ENCODE assay signal across 21 cellular contexts in the genomic region with DNA sequence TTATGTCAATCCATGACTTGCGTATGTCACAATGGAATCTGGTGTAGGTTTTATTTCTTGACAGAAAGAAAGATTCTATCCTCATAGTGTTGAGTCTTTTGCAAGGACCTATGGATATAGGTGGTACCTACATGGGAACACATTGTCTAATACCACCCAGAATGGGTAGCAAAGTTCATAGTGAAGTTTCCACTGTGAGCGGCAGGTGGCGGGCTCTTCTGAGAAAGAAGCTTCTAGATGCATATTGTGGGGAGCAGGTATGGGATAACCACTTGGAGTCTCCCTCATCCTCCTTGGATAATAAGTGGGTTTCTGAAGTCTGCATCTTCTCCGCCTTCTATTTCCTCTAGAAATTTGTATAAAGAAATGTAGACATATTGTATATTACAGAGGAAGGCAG. TPM values are rescaled to one million over a fixed set of nuclear protein-coding genes. Genes with fewer than 3 reads are reported as not detected.
A peak's percentile ranks its signal among the peaks of the same experiment; 100 is the strongest.
DNase-seq lines count a peak whose midpoint lies in the region; ATAC-seq and TF ChIP-seq lines count a peak whose summit lies in the region.
"Had no signal": no experiment of that assay in that cellular context is flagged by ENCODE, and none has a peak within 500 bp of the region (broad histone marks: within the 10 kb centered on the region; RNA-seq: fewer than 3 reads in every experiment).

No MANE protein-coding gene starts in this region.

- no peak for DNase-seq in SK-N-SH
- DNase-seq in NB4 (ENCODE audit: low read depth): no peak
- DNase-seq in chondrocyte (ENCODE audit: low spot score): no peak
- DNase-seq in progenitor cell of endocrine pancreas (ENCODE audit: low spot score, unreplicated experiment): no peak
- no peak for DNase-seq in kidney tubule cell (ENCODE audit: low spot score)
- DNase-seq in esophagus squamous epithelium (lab: John Stamatoyannopoulos, UW): no peak
- DNase-seq in erythroblast (lab: John Stamatoyannopoulos, UW): no peak
- DNase-seq: activated CD4-positive, alpha-beta T cell treated with anti-CD3 and anti-CD28 coated beads, Interleukin-2, amount 10 ng/mL, durations not matched to agents 24 days and 14 days; activated naive CD4-positive, alpha-beta T cell treated with Interleukin-2 at 50 U/mL for 16 hours; CD8-positive, alpha-beta T cell; cerebellar nuclear complex; DND-41; NCI-H1092 treated with DMSO at 0.1 percent for 48 hours; NCI-H2171; nucleus accumbens; SHP77; stimulated activated CD4-positive, alpha-beta T cell treated with anti-CD3 and anti-CD28 coated beads, Interleukin-1b, Interleukin-23, amount 100 ng/mL, for 48 hours had no signal

- no peak overlapping the region for H3K9ac ChIP-seq in SK-N-SH

- 68% methylated on average over 4 of the region's 4 CpGs for WGBS in SK-N-SH (ENCODE audit: low lambda C conversion rate)
- WGBS in esophagus squamous epithelium, 2 donors: 90 to 92% methylated on average over 4 of the region's 4 CpGs

- H2AFZ ChIP-seq in SK-N-SH (ENCODE audit: low read depth): no peak overlapping the region

- H3K9me3 Mint-ChIP-seq in chondrocyte (ENCODE audit: low read depth): peaks cover 4% of the 10 kb centered on the region
- peaks cover 20% of the 10 kb centered on the region for H3K9me3 Mint-ChIP-seq in progenitor cell of endocrine pancreas (ENCODE audit: low read depth)
- H3K9me3 Mint-ChIP-seq: activated CD4-positive, alpha-beta T cell treated with anti-CD3 and anti-CD28 coated beads, Interleukin-2, amount 10 ng/mL, durations not matched to agents 24 days and 14 days; CD8-positive, alpha-beta T cell had no signal

- no peak for ATAC-seq in SK-N-SH treated with all-trans-retinoic acid at 6 μM for 48 hours
- ATAC-seq: CD8-positive, alpha-beta T cell; mucosa of descending colon; sciatic nerve had no signal

- H3K36me3 ChIP-seq in SK-N-SH (replicated peaks in 1 of 2; ENCODE audit: control insufficient read depth in 1 of 2, insufficient read depth in 2 of 2, low read length in 1 of 2) (no peaks in the 10 kb centered on the region), esophagus squamous epithelium (no peaks in the 10 kb centered on the region)
- H3K36me3 ChIP-seq: ascending aorta had no signal

- H3K9me3 ChIP-seq in SK-N-SH (0 out of 2 replicates have a peak, but pooled peaks cover 3% of the 10 kb centered on the region), esophagus squamous epithelium (no peaks in the 10 kb centered on the region)
- H3K9me3 ChIP-seq: ascending aorta, mucosa of descending colon had no signal

- H3K4me2 ChIP-seq in SK-N-SH: no peak overlapping the region

- no peaks in the 10 kb centered on the region for H3F3A ChIP-seq in SK-N-SH (replicated peaks; ENCODE audit: insufficient read depth)

- H3K27ac Mint-ChIP-seq in chondrocyte (ENCODE audit: unreplicated experiment) (no peak overlapping the region), progenitor cell of endocrine pancreas (no peak overlapping the region)
- H3K27ac Mint-ChIP-seq: activated CD4-positive, alpha-beta T cell treated with anti-CD3 and anti-CD28 coated beads, Interleukin-2, amount 10 ng/mL, durations not matched to agents 24 days and 14 days; CD8-positive, alpha-beta T cell had no signal

- CTCF ChIA-PET in SK-N-SH (lab: Yijun Ruan, JAX): no interaction called here

- no peaks in the 10 kb centered on the region for H3K4me1 ChIP-seq in SK-N-SH (ENCODE audit: control insufficient read depth in 1 of 2, insufficient read depth in 2 of 2, low read depth in 1 of 2, low read length in 1 of 2)
- no peaks in the 10 kb centered on the region for H3K4me1 ChIP-seq in esophagus squamous epithelium
- H3K4me1 ChIP-seq: ascending aorta had no signal

- H3K36me3 Mint-ChIP-seq in chondrocyte (ENCODE audit: low read depth) (no peaks in the 10 kb centered on the region), progenitor cell of endocrine pancreas (ENCODE audit: insufficient read depth) (peaks cover 4% of the 10 kb centered on the region)
- H3K36me3 Mint-ChIP-seq: CD8-positive, alpha-beta T cell had no signal

- no peak for TF ChIP-seq POLR2A in NB4 (IDR thresholded peaks at IDR 0.05; ENCODE audit: extremely low read depth, insufficient read length)
- TF ChIP-seq POLR2A in esophagus squamous epithelium (IDR thresholded peaks at IDR 0.05): no peak
- TF ChIP-seq POLR2A in erythroblast (IDR thresholded peaks at IDR 0.05; ENCODE audit: low read length): no peak

- H3K27me3 ChIP-seq in SK-N-SH (ENCODE audit: insufficient read depth) (no peaks in the 10 kb centered on the region), esophagus squamous epithelium (no peaks in the 10 kb centered on the region)
- H3K27me3 ChIP-seq: ascending aorta had no signal

- intact Hi-C loops in esophagus squamous epithelium (cut with DNase I): no loop called here

- H3K4me1 Mint-ChIP-seq in chondrocyte (ENCODE audit: low read depth) (no peaks in the 10 kb centered on the region), progenitor cell of endocrine pancreas (ENCODE audit: low read depth) (peaks cover 22% of the 10 kb centered on the region)
- H3K4me1 Mint-ChIP-seq: activated CD4-positive, alpha-beta T cell treated with anti-CD3 and anti-CD28 coated beads, Interleukin-2, amount 10 ng/mL, durations not matched to agents 24 days and 14 days had no signal

- H3K27ac ChIP-seq in SK-N-SH (ENCODE audit: low read depth in 2 of 2, low read length in 1 of 2) (no peak overlapping the region), esophagus squamous epithelium (no peak overlapping the region)
- H3K27ac ChIP-seq: ascending aorta had no signal

- TF ChIP-seq RAD21 in SK-N-SH (IDR thresholded peaks at IDR 0.05; ENCODE audit: low read length): no peak

- no peak overlapping the region for H3K4me3 Mint-ChIP-seq in chondrocyte (ENCODE audit: unreplicated experiment)
- no peak overlapping the region for H3K4me3 Mint-ChIP-seq in progenitor cell of endocrine pancreas (ENCODE audit: low read depth)
- H3K4me3 Mint-ChIP-seq: activated CD4-positive, alpha-beta T cell treated with anti-CD3 and anti-CD28 coated beads, Interleukin-2, amount 10 ng/mL, durations not matched to agents 24 days and 14 days; CD8-positive, alpha-beta T cell had no signal

- TF ChIP-seq CTCF in SK-N-SH (IDR thresholded peaks at IDR 0.05) (peak; percentile 16), NB4 (IDR thresholded peaks at IDR 0.05; ENCODE audit: low read depth, low read length) (peak; percentile 10), chondrocyte (IDR thresholded peaks at IDR 0.05) (peak; percentile 11), progenitor cell of endocrine pancreas (IDR thresholded peaks at IDR 0.05; ENCODE audit: unreplicated experiment) (peak; percentile 16), esophagus squamous epithelium (IDR thresholded peaks at IDR 0.05) (no peak)

- peaks cover 12% of the 10 kb centered on the region for H3K27me3 Mint-ChIP-seq in chondrocyte (ENCODE audit: low read depth)
- H3K27me3 Mint-ChIP-seq in progenitor cell of endocrine pancreas: no peaks in the 10 kb centered on the region
- H3K27me3 Mint-ChIP-seq: activated CD4-positive, alpha-beta T cell treated with anti-CD3 and anti-CD28 coated beads, Interleukin-2, amount 10 ng/mL, durations not matched to agents 24 days and 14 days had no signal

- no peaks in the 10 kb centered on the region for H4K20me1 ChIP-seq in SK-N-SH (ENCODE audit: insufficient read depth)

- H3K9me2 ChIP-seq in SK-N-SH: no peaks in the 10 kb centered on the region

- H3K79me2 ChIP-seq in SK-N-SH (ENCODE audit: insufficient read depth): no peaks in the 10 kb centered on the region

- POLR2A ChIA-PET in SK-N-SH (lab: Yijun Ruan, JAX): no interaction called here

- TF ChIP-seq EP300 in SK-N-SH (IDR thresholded peaks at IDR 0.05; ENCODE audit: borderline replicate concordance in 1 of 2, low read depth in 1 of 2, low read length in 1 of 2): no peak

- H3K4me3 ChIP-seq in SK-N-SH (ENCODE audit: low read depth in 2 of 2, low read length in 1 of 2): no peak overlapping the region
- H3K4me3 ChIP-seq in NB4 (ENCODE audit: low read depth, low read length): no peak overlapping the region
- no peak overlapping the region for H3K4me3 ChIP-seq in esophagus squamous epithelium
- H3K4me3 ChIP-seq: ascending aorta, mucosa of descending colon had no signal

TF ChIP-seq in SK-N-SH, 30 proteins besides CTCF, POLR2A, EP300 and RAD21 (continues in another document):
- no peak for TF ChIP-seq ELF1 (IDR thresholded peaks at IDR 0.05)
- no peak for TF ChIP-seq GATA2 (CRISPR knock-in tag; IDR thresholded peaks at IDR 0.05)
- TF ChIP-seq IRF3 (IDR thresholded peaks at IDR 0.05; ENCODE audit: low read depth, low read length): no peak
- TF ChIP-seq RCOR1 (IDR thresholded peaks at IDR 0.05; ENCODE audit: low read length): no peak
- TF ChIP-seq FOXJ3 (CRISPR knock-in tag; IDR thresholded peaks at IDR 0.05): no peak
- TF ChIP-seq YY1 (IDR thresholded peaks at IDR 0.05; ENCODE audit: low read depth): no peak

TF ChIP-seq in SK-N-SH treated with all-trans-retinoic acid at 6 μM for 48 hours, 23 proteins besides CTCF, POLR2A, EP300 and RAD21 (continues in another document):
- TF ChIP-seq, protein P1, sequence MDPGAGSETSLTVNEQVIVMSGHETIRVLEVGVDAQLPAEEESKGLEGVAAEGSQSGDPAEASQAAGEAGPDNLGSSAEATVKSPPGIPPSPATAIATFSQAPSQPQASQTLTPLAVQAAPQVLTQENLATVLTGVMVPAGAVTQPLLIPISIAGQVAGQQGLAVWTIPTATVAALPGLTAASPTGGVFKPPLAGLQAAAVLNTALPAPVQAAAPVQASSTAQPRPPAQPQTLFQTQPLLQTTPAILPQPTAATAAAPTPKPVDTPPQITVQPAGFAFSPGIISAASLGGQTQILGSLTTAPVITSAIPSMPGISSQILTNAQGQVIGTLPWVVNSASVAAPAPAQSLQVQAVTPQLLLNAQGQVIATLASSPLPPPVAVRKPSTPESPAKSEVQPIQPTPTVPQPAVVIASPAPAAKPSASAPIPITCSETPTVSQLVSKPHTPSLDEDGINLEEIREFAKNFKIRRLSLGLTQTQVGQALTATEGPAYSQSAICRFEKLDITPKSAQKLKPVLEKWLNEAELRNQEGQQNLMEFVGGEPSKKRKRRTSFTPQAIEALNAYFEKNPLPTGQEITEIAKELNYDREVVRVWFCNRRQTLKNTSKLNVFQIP (CRISPR knock-in tag; IDR thresholded peaks at IDR 0.05; ENCODE audit: borderline replicate concordance, low read depth): no peak
- TF ChIP-seq BACH2 (CRISPR knock-in tag; IDR thresholded peaks at IDR 0.05; ENCODE audit: borderline replicate concordance): no peak

RNA-seq across cellular contexts. Expression of gene LINC00305, which starts 44.9 kb away (rescaled TPM):
- polyA plus RNA-seq in SK-N-SH (2012; rRNA removed): not detected in 2 replicates
- not detected in 2 replicates for polyA plus RNA-seq in SK-N-SH (2012; cell fraction: cytosol; rRNA removed)
- not detected in 2 replicates for polyA plus RNA-seq in SK-N-SH (2012; cell fraction: nucleus; rRNA removed)
- total RNA-seq in chondrocyte (not detected in 3 replicates), progenitor cell of endocrine pancreas (0.71 and 1.6 TPM in 2 replicates), esophagus squamous epithelium (not detected)
- total RNA-seq: activated CD4-positive, alpha-beta T cell treated with anti-CD3 and anti-CD28 coated beads, Interleukin-2, amount 10 ng/mL, durations not matched to agents 24 days and 14 days; ascending aorta; CD8-positive, alpha-beta T cell; mucosa of descending colon; sciatic nerve had no signal

Comparison
In these comparisons a context has a peak if more than half of its experiments do, and no peak if none do; other contexts are left out.
1. CTCF ChIP-seq: peak in SK-N-SH (single experiment), NB4 (single experiment), chondrocyte (single experiment) and progenitor cell of endocrine pancreas (single experiment); none in esophagus squamous epithelium (0 of 6).